In genomic region chrX:101334310-101334709, GRCh38 we compare ENCODE assay signal across 1 cellular context. TPM values are rescaled to one million over a fixed set of nuclear protein-coding genes. Genes with fewer than 3 reads are reported as not detected.
"Had no signal": no experiment of that assay in that cellular context is flagged by ENCODE, and none has a peak within 500 bp of the region (broad histone marks: within the 10 kb centered on the region; RNA-seq: fewer than 3 reads in every experiment).

No MANE protein-coding gene starts in this region.

RNA-seq across cellular contexts. Expression of gene TAF7L, which starts 43.2 kb away (rescaled TPM):
- total RNA-seq: G401 had no signal

RNA-seq across cellular contexts. Expression of gene BTK, which starts 51.7 kb away (rescaled TPM):
- total RNA-seq: G401 had no signal
